ENCODE assay signal across 8 cellular contexts in genomic region chr1:26110731-26111529, GRCh38. TPM values are rescaled to one million over a fixed set of nuclear protein-coding genes. Genes with fewer than 3 reads are reported as not detected.
DNase-seq lines count a peak whose midpoint lies in the region; ATAC-seq and TF ChIP-seq lines count a peak whose summit lies in the region.

No MANE protein-coding gene starts in this region.

- DNase-seq in HFF-Myc (ENCODE audit: extremely low read depth, low read depth), result no peak
- DNase-seq in NCI-H1092 (lab: John Stamatoyannopoulos, UW), result peak; percentile 81
- peak; percentile 69 for DNase-seq in T-helper 9 cell
- peak; percentile 27 for DNase-seq in astrocyte of the cerebellum (ENCODE audit: low read depth)
- DNase-seq in iPS DF 6.9 (ENCODE audit: low read depth, low spot score), result no peak
- DNase-seq in gastrocnemius medialis, result peak; percentile 49 to 74
- no peak for DNase-seq in COLO829 (ENCODE audit: low spot score)

- no CpG with 5 or more reads among the region's 85 CpGs for WGBS in iPS DF 6.9 (ENCODE audit: insufficient coverage, insufficient read length)

- H3K36me3 ChIP-seq in iPS DF 6.9 (ENCODE audit: control insufficient read depth, insufficient read depth, low read length) (no peaks in the 10 kb centered on the region), gastrocnemius medialis (no peaks in the 10 kb centered on the region)

- TF ChIP-seq CTCF in GM12875 (IDR thresholded peaks at IDR 0.05; ENCODE audit: borderline replicate concordance, insufficient read depth, low read depth, low read length) (no peak), HFF-Myc (IDR thresholded peaks at IDR 0.05; ENCODE audit: low read depth, low read length, missing control alignments) (no peak), astrocyte of the cerebellum (IDR thresholded peaks at IDR 0.05; ENCODE audit: low read depth, low read length, missing control alignments) (no peak), gastrocnemius medialis (IDR thresholded peaks at IDR 0.05 in 4 of 5, conservative IDR thresholded peaks at IDR 0.05 in 1 of 5) (no peak)

- TF ChIP-seq POLR2A in gastrocnemius medialis (IDR thresholded peaks at IDR 0.05), result peak in 1 of 2 donors; percentile 16

- H3K4me1 ChIP-seq in iPS DF 6.9 (ENCODE audit: control insufficient read depth, insufficient read depth, low read length), result no peaks in the 10 kb centered on the region
- H3K4me1 ChIP-seq in gastrocnemius medialis, result peaks cover 35 to 44% of the 10 kb centered on the region in 2 donors

- peak overlapping the region; percentile 90 for H3K4me3 ChIP-seq in GM12875 (ENCODE audit: low read depth, low read length)
- peak overlapping the region; percentile 83 for H3K4me3 ChIP-seq in HFF-Myc (replicated peaks; ENCODE audit: low read depth, low read length)
- peak overlapping the region; percentile 98 for H3K4me3 ChIP-seq in astrocyte of the cerebellum (ENCODE audit: low read depth, low read length)
- peak overlapping the region; percentile 88 for H3K4me3 ChIP-seq in iPS DF 6.9 (ENCODE audit: low read length)
- peak overlapping the region; percentile 89 to 96 (median 96) for H3K4me3 ChIP-seq in gastrocnemius medialis

- H3K27me3 ChIP-seq in iPS DF 6.9 (ENCODE audit: control insufficient read depth, insufficient read depth, low read length) (no peaks in the 10 kb centered on the region; the same call in 1 of the 2 replicates), gastrocnemius medialis (no peaks in the 10 kb centered on the region)

- peak; percentile 31 to 54 for ATAC-seq in gastrocnemius medialis

- H3K9me3 ChIP-seq in iPS DF 6.9 (ENCODE audit: control insufficient read depth, insufficient read depth, low read length), result no peaks in the 10 kb centered on the region
- no peaks in the 10 kb centered on the region for H3K9me3 ChIP-seq in gastrocnemius medialis

- intact Hi-C loops in gastrocnemius medialis (cut with DNase I; ENCODE audit: low total_unique reads), result loop anchor here (2.0 to 5.0 kb wide), 4 partner anchors 14 to 126 kb away; no protein-coding TSS in a partner anchor

- H3K27ac ChIP-seq in iPS DF 6.9 (ENCODE audit: low read length), result no peak overlapping the region
- peak overlapping the region; percentile 96 to 98 (median 97) for H3K27ac ChIP-seq in gastrocnemius medialis

- in situ Hi-C loops in astrocyte of the cerebellum (cut with HindIII; ENCODE audit: low sequenced_read_pairs), result no loop called here
- in situ Hi-C loops in gastrocnemius medialis (cut with MboI; ENCODE audit: low sequenced_read_pairs in 4 of 4), result no loop called here

RNA-seq across cellular contexts. Expression of gene PDIK1L, which starts 0.7 kb away (rescaled TPM):
- total RNA-seq in gastrocnemius medialis, result 1 to 10 TPM; 4.4 to 8.7 (median 5.9) TPM

RNA-seq across cellular contexts. Expression of gene TRIM63, which starts 43.5 kb away (rescaled TPM):
- 1,000 to 10,000 TPM; 1,040 to 4,298 (median 2,203) TPM for total RNA-seq in gastrocnemius medialis

RNA-seq across cellular contexts. Expression of gene FAM110D, which starts 47.9 kb away (rescaled TPM):
- 1 to 10 TPM; 3.1 to 5.2 (median 4.2) TPM for total RNA-seq in gastrocnemius medialis

RNA-seq across cellular contexts. Expression of gene C1orf232, which starts 57.8 kb away (rescaled TPM):
- total RNA-seq in gastrocnemius medialis, result not detected

RNA-seq across cellular contexts. Expression of gene ZNF593, which starts 58.8 kb away (rescaled TPM):
- total RNA-seq in gastrocnemius medialis, result 100 to 1,000 TPM in 2 of 4 donors, 10 to 100 TPM in 2; 39.6 to 135 (median 97.3) TPM

Comparison
In these comparisons a context has a peak if more than half of its experiments do, and no peak if none do; other contexts are left out.
1. DNase-seq: peak in NCI-H1092 (single experiment), T-helper 9 cell (single experiment), astrocyte of the cerebellum (single experiment) and gastrocnemius medialis (2 of 2); none in HFF-Myc (single experiment), iPS DF 6.9 (single experiment) and COLO829 (single experiment).
2. Peak in every context shown above with its lines, with median percentiles within 50 percentile points of each other: H3K4me3 ChIP-seq.